ENCODE assay signal across 8 cellular contexts in the genomic region with DNA sequence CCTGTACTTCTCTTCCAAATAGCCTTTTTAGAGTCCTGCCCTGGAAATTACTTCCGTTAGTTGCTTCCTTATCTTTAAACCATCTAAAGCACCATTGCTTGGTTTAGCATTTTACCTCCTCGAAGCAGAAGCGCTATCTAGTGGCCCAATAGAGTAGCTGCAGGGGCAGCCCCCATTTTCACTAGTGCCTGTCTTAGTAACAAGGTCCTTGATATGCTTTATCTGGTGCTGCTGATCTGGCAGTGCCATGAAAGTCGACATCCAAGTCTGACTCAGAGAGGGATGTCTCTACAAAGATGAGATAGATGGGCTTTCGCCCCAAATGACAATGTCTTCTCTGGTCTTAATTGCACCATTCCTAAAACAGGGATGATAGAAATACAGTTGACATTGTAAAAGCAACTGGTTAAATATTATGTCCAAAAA. TPM values are rescaled to one million over a fixed set of nuclear protein-coding genes. Genes with fewer than 3 reads are reported as not detected.
A peak's percentile ranks its signal among the peaks of the same experiment; 100 is the strongest.
DNase-seq lines count a peak whose midpoint lies in the region; ATAC-seq, FAIRE-seq and TF ChIP-seq lines count a peak whose summit lies in the region.

No MANE protein-coding gene starts in this region.

- no peaks in the 10 kb centered on the region for H3K9me3 Mint-ChIP-seq in activated CD8-positive, alpha-beta T cell treated with anti-CD3 and anti-CD28 coated beads, Interleukin-2, amount 10 ng/mL, durations not matched to agents 7 days and 5 days (ENCODE audit: insufficient read depth)

- FAIRE-seq in A549 (lab: Jason Lieb, UNC) (no peak), H1 (lab: Jason Lieb, UNC) (peak; percentile 90)

- no peak overlapping the region for H3K23ac ChIP-seq in H1 (ENCODE audit: insufficient read length)

- H3K27ac ChIP-seq in A549 (no peak overlapping the region), H1 (ENCODE audit: low read depth, low read length) (no peak overlapping the region)

- peak; percentile 82 to 88 for DNase-seq in A549 (ENCODE audit: low read depth in 1 of 2, low spot score in 1 of 2)
- peak; percentile 71 for DNase-seq in HT1080 (ENCODE audit: low read depth)
- DNase-seq in NOMO-1 (lab: John Stamatoyannopoulos, UW; ENCODE audit: unreplicated experiment in 2 of 2) = peak; percentile 62 to 83
- DNase-seq in activated CD8-positive, alpha-beta T cell treated with anti-CD3 and anti-CD28 coated beads, Interleukin-2, amount 10 ng/mL, durations not matched to agents 7 days and 5 days = peak; percentile 86
- peak; percentile 21 to 82 for DNase-seq in H1 (ENCODE audit: low read depth in 1 of 2, low spot score in 2 of 2)
- DNase-seq in mucosa of gallbladder (ENCODE audit: low spot score) = peak; percentile 61
- DNase-seq in stimulated activated CD8-positive, alpha-beta memory T cell treated with anti-CD3 and anti-CD28 coated beads, Interleukin-7, amount 100 ng/mL, for 24 hours (ENCODE audit: low read depth) = peak; percentile 42

- no peaks in the 10 kb centered on the region for H3K9me3 ChIP-seq in A549
- no peaks in the 10 kb centered on the region for H3K9me3 ChIP-seq in H1 (ENCODE audit: insufficient read depth in 2 of 2, low read depth in 1 of 2, low read length in 1 of 2)

- no peaks in the 10 kb centered on the region for H3K79me2 ChIP-seq in H1 (ENCODE audit: control insufficient read depth in 1 of 2, insufficient read depth in 2 of 2, low read length in 2 of 2)

- peak overlapping the region; percentile 35 for H3K4me2 ChIP-seq in A549
- H3K4me2 ChIP-seq in H1 (ENCODE audit: insufficient read depth in 1 of 2, low read depth in 2 of 2, low read length in 2 of 2) = no peak overlapping the region

- POLR2A ChIA-PET in A549 (lab: Yijun Ruan, JAX) (interaction anchor here (0.6 kb wide), 1 partner anchor 177 kb away, joined by 3 read pairs; no protein-coding TSS in a partner anchor), H1 (lab: Charles Lee; ENCODE audit: partially characterized antibody) (no interaction called here)
- POLR2A ChIA-PET in activated CD8-positive, alpha-beta T cell treated with anti-CD3 and anti-CD28 coated beads, Interleukin-2, amount 10 ng/mL, durations not matched to agents 7 days and 5 days (lab: Charles Lee) = no interaction called here

- CTCF ChIA-PET in A549 (lab: Yijun Ruan, JAX) (interaction anchor here (0.8 to 2.1 kb wide), 14 partner anchors 9 to 207 kb away, joined by 3 to 11 read pairs (median 4); a partner anchor contains a TSS), H1 (lab: Charles Lee; ENCODE audit: partially characterized antibody) (interaction anchor here (0.5 to 4.2 kb wide), 11 partner anchors 13 to 1316 kb away, joined by 3 to 22 read pairs (median 3); a partner anchor contains a TSS)
- CTCF ChIA-PET in activated CD8-positive, alpha-beta T cell treated with anti-CD3 and anti-CD28 coated beads, Interleukin-2, amount 10 ng/mL, durations not matched to agents 7 days and 5 days (lab: Charles Lee) = interaction anchor here (0.5 to 1.4 kb wide), 4 partner anchors 9 to 29 kb away, joined by 3 to 5 read pairs (median 3); no protein-coding TSS in a partner anchor

- no peak for TF ChIP-seq EP300 in A549 (IDR thresholded peaks at IDR 0.05)
- no peak for TF ChIP-seq EP300 in H1 (IDR thresholded peaks at IDR 0.05; ENCODE audit: borderline replicate concordance in 1 of 2, low read depth in 2 of 2, low read length in 2 of 2)

- H2AK5ac ChIP-seq in H1 (ENCODE audit: low read depth, low read length) = no peak overlapping the region

- H3K4me1 ChIP-seq in A549 (0 out of 3 replicates have a peak, but pooled peaks cover 3% of the 10 kb centered on the region), H1 (replicated peaks in 1 of 4; ENCODE audit: control insufficient read depth in 3 of 4, insufficient read depth in 4 of 4, low read length in 3 of 4) (no peaks in the 10 kb centered on the region)

- no peak overlapping the region for H2BK12ac ChIP-seq in H1 (ENCODE audit: low read depth, low read length)

- no peak overlapping the region for H3K4me3 Mint-ChIP-seq in activated CD8-positive, alpha-beta T cell treated with anti-CD3 and anti-CD28 coated beads, Interleukin-2, amount 10 ng/mL, durations not matched to agents 7 days and 5 days

- TF ChIP-seq POLR2A in A549 (IDR thresholded peaks at IDR 0.05; ENCODE audit: low read length) (no peak), H1 (IDR thresholded peaks at IDR 0.05; ENCODE audit: control extremely low read depth in 1 of 2, low read depth in 2 of 2, low read length in 2 of 2) (no peak)

- no peaks in the 10 kb centered on the region for H3K36me3 ChIP-seq in H1 (ENCODE audit: control insufficient read depth in 2 of 4, insufficient read depth in 4 of 4, low read length in 3 of 4)

- no peaks in the 10 kb centered on the region for H3K27me3 ChIP-seq in H1 (replicated peaks in 1 of 4; ENCODE audit: control insufficient read depth in 3 of 4, extremely low read depth in 1 of 4, insufficient read depth in 3 of 4, low read length in 3 of 4)

- H2AFZ ChIP-seq in H1 (ENCODE audit: low read length) = no peak overlapping the region

- H3K4me1 Mint-ChIP-seq in activated CD8-positive, alpha-beta T cell treated with anti-CD3 and anti-CD28 coated beads, Interleukin-2, amount 10 ng/mL, durations not matched to agents 7 days and 5 days (ENCODE audit: low read depth) = peaks cover 4% of the 10 kb centered on the region

- H3K14ac ChIP-seq in H1 (ENCODE audit: insufficient read length) = no peak overlapping the region

- no peak overlapping the region for H3K4ac ChIP-seq in H1 (replicated peaks; ENCODE audit: insufficient read length, low read depth, low read length)

- TF ChIP-seq CTCF in A549 (IDR thresholded peaks at IDR 0.05) (peak; percentile 89), H1 (IDR thresholded peaks at IDR 0.05; ENCODE audit: control extremely low read depth in 1 of 3, insufficient read depth in 1 of 3, low read depth in 1 of 3, low read length in 3 of 3) (peak; percentile 40 to 87 (median 81))

- no peak overlapping the region for H4K91ac ChIP-seq in H1 (replicated peaks; ENCODE audit: insufficient read length, low read length)

- 2% methylated on average over 5 of the region's 5 CpGs for WGBS in A549 (ENCODE audit: missing lambda C conversion rate)
- 20% methylated on average over 5 of the region's 5 CpGs; no CpG with 5 or more reads in 1 of the 2 experiments for WGBS in H1 (ENCODE audit: extremely low coverage in 1 of 2, insufficient coverage in 1 of 2, insufficient read length in 1 of 2, insufficient replicate concordance in 2 of 2, low coverage in 1 of 2, low lambda C conversion rate in 2 of 2, missing lambda C conversion rate in 1 of 2), 2 experiments

- H3K27me3 Mint-ChIP-seq in activated CD8-positive, alpha-beta T cell treated with anti-CD3 and anti-CD28 coated beads, Interleukin-2, amount 10 ng/mL, durations not matched to agents 7 days and 5 days (ENCODE audit: low read depth) = no peaks in the 10 kb centered on the region

- H2BK5ac ChIP-seq in H1 (ENCODE audit: low read depth, low read length) = no peak overlapping the region

- ATAC-seq in A549 (peak; percentile 96 to 98), GM18520 (IDR thresholded peaks at IDR 0.05; ENCODE audit: unreplicated experiment) (peak; percentile 60)
- ATAC-seq in activated CD8-positive, alpha-beta T cell treated with anti-CD3 and anti-CD28 coated beads, Interleukin-2, amount 10 ng/mL, durations not matched to agents 7 days and 5 days = peak; percentile 95

- no peak overlapping the region for H3K9ac ChIP-seq in H1 (replicated peaks in 1 of 4; ENCODE audit: extremely low read depth in 1 of 4, low read depth in 3 of 4, low read length in 3 of 4)

- no peak overlapping the region for H4K5ac ChIP-seq in H1 (ENCODE audit: insufficient read length, low read depth, low read length)

- no peak overlapping the region for H3K56ac ChIP-seq in H1 (replicated peaks; ENCODE audit: insufficient read length, low read depth, low read length)

- H4K20me1 ChIP-seq in H1 (replicated peaks in 1 of 2; ENCODE audit: control insufficient read depth in 1 of 2, insufficient read depth in 2 of 2, low read length in 2 of 2) = no peaks in the 10 kb centered on the region

- no peak overlapping the region for H3K27ac Mint-ChIP-seq in activated CD8-positive, alpha-beta T cell treated with anti-CD3 and anti-CD28 coated beads, Interleukin-2, amount 10 ng/mL, durations not matched to agents 7 days and 5 days

- peak; percentile 75 to 93 for TF ChIP-seq RAD21 in A549 (conservative IDR thresholded peaks at IDR 0.05 in 1 of 2, IDR thresholded peaks at IDR 0.05 in 1 of 2)
- peak; percentile 79 to 85 for TF ChIP-seq RAD21 in H1 (IDR thresholded peaks at IDR 0.05 in 1 of 2, conservative IDR thresholded peaks at IDR 0.05 in 1 of 2; ENCODE audit: low read depth in 2 of 2, low read length in 2 of 2)

- H3K18ac ChIP-seq in H1 (ENCODE audit: extremely low read depth, low read length) = no peak overlapping the region

- H2BK15ac ChIP-seq in H1 (ENCODE audit: low read length) = no peak overlapping the region

- H3K79me1 ChIP-seq in H1 (ENCODE audit: low read depth, low read length) = no peaks in the 10 kb centered on the region

- H4K8ac ChIP-seq in H1 (ENCODE audit: extremely low read depth, insufficient read depth, low read length) = no peak overlapping the region

- H2BK120ac ChIP-seq in H1 (replicated peaks; ENCODE audit: low read depth, low read length) = no peak overlapping the region

- no peaks in the 10 kb centered on the region; the same call in 1 of the 2 replicates for H3K23me2 ChIP-seq in H1 (ENCODE audit: low read depth, low read length)

- no peak overlapping the region for H3K4me3 ChIP-seq in A549
- no peak overlapping the region for H3K4me3 ChIP-seq in H1 (ENCODE audit: extremely low read depth in 1 of 4, insufficient read depth in 2 of 4, low read depth in 3 of 4, low read length in 4 of 4)

- H2BK20ac ChIP-seq in H1 (ENCODE audit: low read length) = no peak overlapping the region

- no peaks in the 10 kb centered on the region for H3K36me3 Mint-ChIP-seq in activated CD8-positive, alpha-beta T cell treated with anti-CD3 and anti-CD28 coated beads, Interleukin-2, amount 10 ng/mL, durations not matched to agents 7 days and 5 days (ENCODE audit: low read depth)

RNA-seq across cellular contexts. Expression of a gene that starts 25.0 kb away (rescaled TPM):
- polyA plus RNA-seq in A549 (2011; rRNA removed) (23.9 and 25.4 TPM in 2 replicates), A549 (2017; fragmentation: RNase III; extraction: RNeasy Plus Mini Kit Qiagen cat#74134 plus additional on column Dnase treatment) (10.1 to 12.6 TPM (median 12.5 TPM) in 3 replicates), H1 (2011; rRNA removed) (17.1 and 29.1 TPM in 2 replicates)
- 15.0 and 17.8 TPM in 2 replicates for polyA plus RNA-seq in A549 (2012; cell fraction: cytosol; rRNA removed)
- 65.9 and 71.3 TPM in 2 replicates for polyA plus RNA-seq in A549 (2012; cell fraction: nucleus; rRNA removed)
- polyA minus RNA-seq in A549 (2011; rRNA and poly(A)+ RNA removed) = 50.1 and 62.5 TPM in 2 replicates
- total RNA-seq in HT1080 (2014; rRNA removed; shearing (Covaris generic)) = 25.4 and 29.9 TPM in 2 replicates
- 16.5 and 17.1 TPM in 2 replicates for polyA plus RNA-seq in HT1080 (2015; cell fraction: cytosol; rRNA removed)
- polyA plus RNA-seq in HT1080 (2015; cell fraction: nucleus; rRNA removed) = 72.0 and 95.0 TPM in 2 replicates
- total RNA-seq in activated CD8-positive, alpha-beta T cell treated with anti-CD3 and anti-CD28 coated beads, Interleukin-2, amount 10 ng/mL, durations not matched to agents 7 days and 5 days = 100 to 1,000 TPM; 111 to 115 TPM
- total RNA-seq in H1 (2021; fragmentation: NEBNext Ultra II Directional; extraction: Animal tissue kit (Norgen Biotek cat#: 25700)) = 50.1 and 60.9 TPM in 2 replicates
- polyA plus RNA-seq in H1 (2011; cell fraction: cytosol; rRNA removed) = 19.6 TPM
- 80.0 TPM for polyA plus RNA-seq in H1 (2011; cell fraction: nucleus; rRNA removed)
- 23.1 to 26.8 TPM (median 24.7 TPM) in 4 replicates for polyA plus RNA-seq in H1 (2012, experiment 1 of 2)
- 1.6 TPM for polyA plus RNA-seq in H1 (2012, experiment 2 of 2)
- 19.6 TPM for polyA plus RNA-seq in H1 (2013, experiment 1 of 2)
- 18.8 TPM for polyA plus RNA-seq in H1 (2013, experiment 2 of 2)
- polyA minus RNA-seq in H1 (2011; rRNA and poly(A)+ RNA removed) = 55.4 and 60.2 TPM in 2 replicates
- 39.8 TPM for polyA minus RNA-seq in H1 (2011; cell fraction: cytosol; rRNA and poly(A)+ RNA removed)
- polyA minus RNA-seq in H1 (2011; cell fraction: nucleus; rRNA and poly(A)+ RNA removed) = 77.3 TPM
- 4.4 TPM for total RNA-seq in mucosa of gallbladder
